ENCODE assay signal across 19 cellular contexts in the genomic region with DNA sequence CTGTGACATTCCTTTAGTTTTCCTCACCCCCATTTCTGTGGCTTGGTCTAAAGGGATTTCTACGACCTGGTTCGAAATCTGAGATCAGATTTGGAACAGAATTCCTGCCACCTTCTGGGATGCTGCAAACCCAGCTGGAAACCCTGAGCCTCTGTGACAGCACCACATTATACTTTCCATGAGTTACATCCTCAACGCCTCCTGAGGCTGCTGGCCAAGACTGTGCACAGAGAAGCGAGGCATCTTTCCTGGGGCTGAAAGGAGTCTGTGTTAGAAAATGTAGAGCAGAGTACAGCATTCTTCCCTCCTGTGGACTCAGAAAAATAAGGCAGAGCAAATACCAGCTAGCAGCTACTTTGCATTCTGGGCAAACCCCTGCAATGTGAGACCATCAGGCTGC.
DNase-seq lines count a peak whose midpoint lies in the region; ATAC-seq and TF ChIP-seq lines count a peak whose summit lies in the region.
"Had no signal": no experiment of that assay in that cellular context is flagged by ENCODE, and none has a peak within 500 bp of the region (broad histone marks: within the 10 kb centered on the region; RNA-seq: fewer than 3 reads in every experiment).

No MANE protein-coding gene starts in this region.

- no peaks in the 10 kb centered on the region for H3K79me2 ChIP-seq in GM23338 (replicated peaks; ENCODE audit: insufficient read depth)

- H3K36me3 ChIP-seq in GM23338 (ENCODE audit: insufficient read depth), result no peaks in the 10 kb centered on the region
- H3K36me3 ChIP-seq in CD4-positive, alpha-beta memory T cell (ENCODE audit: insufficient read depth, low read length), result no peaks in the 10 kb centered on the region

- H3K4me1 ChIP-seq in GM23338 (ENCODE audit: insufficient read depth), result no peaks in the 10 kb centered on the region
- H3K4me1 ChIP-seq in CD4-positive, alpha-beta memory T cell (ENCODE audit: insufficient read depth, low read length), result no peaks in the 10 kb centered on the region
- H3K4me1 ChIP-seq: A549 had no signal

- intact Hi-C loops in posterior cingulate gyrus (cut with DNase I), result no loop called here
- intact Hi-C loops in CD4-positive, alpha-beta memory T cell (cut with micrococcal nuclease), result no loop called here

- H3K4me2 ChIP-seq in GM23338, result no peak overlapping the region
- H3K4me2 ChIP-seq: A549 had no signal

- H3K36me3 Mint-ChIP-seq in GM23338 (ENCODE audit: low read depth) (no peaks in the 10 kb centered on the region), brain (no peaks in the 10 kb centered on the region)
- no peaks in the 10 kb centered on the region for H3K36me3 Mint-ChIP-seq in CD4-positive, alpha-beta memory T cell
- no peaks in the 10 kb centered on the region for H3K36me3 Mint-ChIP-seq in activated naive CD8-positive, alpha-beta T cell treated with anti-CD3 and anti-CD28 coated beads for 36 hours
- H3K36me3 Mint-ChIP-seq: IgD-negative memory B cell had no signal

- H3K4me1 Mint-ChIP-seq in GM23338 (peaks cover 7% of the 10 kb centered on the region; the same call in 2 of the 3 replicates), brain (peaks cover 37% of the 10 kb centered on the region)
- peaks cover 0 to 1% (median 0%) of the 10 kb centered on the region in 4 donors for H3K4me1 Mint-ChIP-seq in CD4-positive, alpha-beta memory T cell
- peaks cover 9% of the 10 kb centered on the region for H3K4me1 Mint-ChIP-seq in activated naive CD8-positive, alpha-beta T cell treated with anti-CD3 and anti-CD28 coated beads for 36 hours

- no peaks in the 10 kb centered on the region for H3F3A ChIP-seq in GM23338 (replicated peaks; ENCODE audit: low read depth)

- H3K27ac ChIP-seq in GM23338 (ENCODE audit: low read depth), result no peak overlapping the region
- no peak overlapping the region for H3K27ac ChIP-seq in CD4-positive, alpha-beta memory T cell (ENCODE audit: low read depth, low read length)
- H3K27ac ChIP-seq: A549, C4-2B had no signal

- POLR2A ChIA-PET in CD4-positive, alpha-beta memory T cell (lab: Charles Lee; ENCODE audit: partially characterized antibody), result no interaction called here

- no peaks in the 10 kb centered on the region for H3K27me3 ChIP-seq in GM23338 (ENCODE audit: insufficient read depth)
- no peaks in the 10 kb centered on the region for H3K27me3 ChIP-seq in CD4-positive, alpha-beta memory T cell (ENCODE audit: insufficient read depth, low read length)

- peak overlapping the region; percentile 78; the same call in 1 of the 2 replicates for H2AFZ ChIP-seq in GM23338

- H3K9me3 Mint-ChIP-seq in GM23338, result no peaks in the 10 kb centered on the region
- no peaks in the 10 kb centered on the region for H3K9me3 Mint-ChIP-seq in brain
- no peaks in the 10 kb centered on the region for H3K9me3 Mint-ChIP-seq in CD4-positive, alpha-beta memory T cell
- no peaks in the 10 kb centered on the region for H3K9me3 Mint-ChIP-seq in activated naive CD8-positive, alpha-beta T cell treated with anti-CD3 and anti-CD28 coated beads for 36 hours
- H3K9me3 Mint-ChIP-seq: IgD-negative memory B cell had no signal

- CTCF ChIA-PET in CD4-positive, alpha-beta memory T cell (lab: Charles Lee; ENCODE audit: partially characterized antibody), result no interaction called here

- H3K9me2 ChIP-seq in GM23338 (ENCODE audit: insufficient read depth), result 0 out of 2 replicates have a peak, but pooled peaks cover 4% of the 10 kb centered on the region

- H4K20me1 ChIP-seq in GM23338 (replicated peaks; ENCODE audit: insufficient read depth), result no peaks in the 10 kb centered on the region

- H3K9me3 ChIP-seq in CD4-positive, alpha-beta memory T cell (ENCODE audit: control insufficient read depth in 1 of 2, low read length in 2 of 2), result no peaks in the 10 kb centered on the region
- H3K9me3 ChIP-seq: A549 had no signal

- no peaks in the 10 kb centered on the region for H3K27me3 Mint-ChIP-seq in GM23338 (ENCODE audit: insufficient read depth, low read depth, poor library complexity)
- peaks cover 8% of the 10 kb centered on the region for H3K27me3 Mint-ChIP-seq in brain
- H3K27me3 Mint-ChIP-seq in CD4-positive, alpha-beta memory T cell, result no peaks in the 10 kb centered on the region
- H3K27me3 Mint-ChIP-seq in activated naive CD8-positive, alpha-beta T cell treated with anti-CD3 and anti-CD28 coated beads for 36 hours, result no peaks in the 10 kb centered on the region
- H3K27me3 Mint-ChIP-seq: IgD-negative memory B cell had no signal

- no peak overlapping the region for H3K4me3 Mint-ChIP-seq in GM23338
- H3K4me3 Mint-ChIP-seq in brain, result peak overlapping the region in 4 of 5 experiments; percentile 37 to 64 (median 60)
- H3K4me3 Mint-ChIP-seq in CD4-positive, alpha-beta memory T cell, result no peak overlapping the region
- no peak overlapping the region for H3K4me3 Mint-ChIP-seq in activated naive CD8-positive, alpha-beta T cell treated with anti-CD3 and anti-CD28 coated beads for 36 hours
- H3K4me3 Mint-ChIP-seq: IgD-negative memory B cell had no signal

- no peak for TF ChIP-seq CTCF in GM23338 (conservative IDR thresholded peaks at IDR 0.05; ENCODE audit: low read depth in 2 of 2)
- no peak for TF ChIP-seq CTCF in brain (conservative IDR thresholded peaks at IDR 0.05)

- H3K27ac Mint-ChIP-seq in GM23338 (no peak overlapping the region), brain (peak overlapping the region; percentile 56 to 96 (median 89))
- no peak overlapping the region for H3K27ac Mint-ChIP-seq in CD4-positive, alpha-beta memory T cell
- no peak overlapping the region for H3K27ac Mint-ChIP-seq in activated naive CD8-positive, alpha-beta T cell treated with anti-CD3 and anti-CD28 coated beads for 36 hours
- H3K27ac Mint-ChIP-seq: IgD-negative memory B cell had no signal

- no peak overlapping the region for H3K4me3 ChIP-seq in GM23338
- H3K4me3 ChIP-seq in CD4-positive, alpha-beta memory T cell (ENCODE audit: low read length in 2 of 2), result no peak overlapping the region
- H3K4me3 ChIP-seq: A549 had no signal

- ATAC-seq in GM23338, result peak; percentile 25; the same call in 1 of the 3 replicates
- ATAC-seq: Panc1, Right ventricle myocardium inferior had no signal

- DNase-seq in GM23338 (ENCODE audit: low spot score) (no peak), middle frontal gyrus (ENCODE audit: extremely low spot score, low spot score) (peak; percentile 56), posterior cingulate gyrus (peak in 9 of 10 donors; percentile 17 to 91 (median 53)), NCI-H510A (lab: John Stamatoyannopoulos, UW) (no peak), T-helper 1 cell (no peak)
- DNase-seq in CD4-positive, alpha-beta memory T cell, result no peak
- DNase-seq in activated naive CD8-positive, alpha-beta T cell treated with anti-CD3 and anti-CD28 coated beads for 36 hours, result no peak
- DNase-seq: DMS 273 treated with DMSO at 0.1 percent for 48 hours, H7, Kasumi-1, MM.1S, NCI-H187 treated with DMSO at 0.1 percent for 48 hours, NCI-H82 had no signal

TF ChIP-seq in GM23338, 12 proteins besides CTCF, POLR2A, EP300 and RAD21:
- TF ChIP-seq ZNF331 (CRISPR knock-in tag; IDR thresholded peaks at IDR 0.05; ENCODE audit: low read depth), result no peak

Comparison
In these comparisons a context has a peak if more than half of its experiments do, and no peak if none do; other contexts are left out.
1. DNase-seq: peak in middle frontal gyrus (single experiment) and posterior cingulate gyrus (9 of 10); none in GM23338 (single experiment), CD4-positive, alpha-beta memory T cell (0 of 5), activated naive CD8-positive, alpha-beta T cell treated with anti-CD3 and anti-CD28 coated beads for 36 hours (single experiment), NCI-H510A (single experiment) and T-helper 1 cell (0 of 5).
2. H3K27ac Mint-ChIP-seq: peak in brain (5 of 5); none in GM23338 (single experiment), CD4-positive, alpha-beta memory T cell (0 of 7) and activated naive CD8-positive, alpha-beta T cell treated with anti-CD3 and anti-CD28 coated beads for 36 hours (single experiment).
3. H3K4me3 Mint-ChIP-seq: peak in brain (4 of 5); none in GM23338 (single experiment), CD4-positive, alpha-beta memory T cell (0 of 8) and activated naive CD8-positive, alpha-beta T cell treated with anti-CD3 and anti-CD28 coated beads for 36 hours (single experiment).